10 cellular contexts compared by ENCODE assay signal in genomic region chr12:3122841-3123678, GRCh38. TPM values are rescaled to one million over a fixed set of nuclear protein-coding genes. Genes with fewer than 3 reads are reported as not detected.
A peak's percentile ranks its signal among the peaks of the same experiment; 100 is the strongest.
DNase-seq lines count a peak whose midpoint lies in the region; ATAC-seq and TF ChIP-seq lines count a peak whose summit lies in the region.
"Had no signal": no experiment of that assay in that cellular context is flagged by ENCODE, and none has a peak within 500 bp of the region (broad histone marks: within the 10 kb centered on the region; RNA-seq: fewer than 3 reads in every experiment).

No MANE protein-coding gene starts in this region.

- no peak for ATAC-seq in HG03354 (IDR thresholded peaks at IDR 0.05; ENCODE audit: poor library complexity, severe bottlenecking, unreplicated experiment)
- no peak for ATAC-seq in GM21367 (IDR thresholded peaks at IDR 0.05; ENCODE audit: unreplicated experiment)

- peak; percentile 35 for TF ChIP-seq CTCF in fibroblast of villous mesenchyme (IDR thresholded peaks at IDR 0.05; ENCODE audit: insufficient read depth, low read depth, low read length)

- no peak overlapping the region for H3K4me3 ChIP-seq in fibroblast of villous mesenchyme (ENCODE audit: low read depth, low read length)

- DNase-seq in ELR (ENCODE audit: low read depth), result peak; percentile 92
- DNase-seq in T1000 (lab: John Stamatoyannopoulos, UW), result peak; percentile 70
- peak; percentile 64 for DNase-seq in fibroblast of villous mesenchyme (ENCODE audit: low read depth)
- peak; percentile 93 for DNase-seq in pulmonary artery endothelial cell (ENCODE audit: low read depth, low spot score)
- DNase-seq in HT-29 (ENCODE audit: low spot score), result no peak
- no peak for DNase-seq in superior temporal gyrus (ENCODE audit: extremely low spot score)
- DNase-seq: glutamatergic neuron, NCI-H510A treated with DMSO at 0.1 percent for 48 hours had no signal

RNA-seq across cellular contexts. Expression of gene TSPAN9, which starts 45.9 kb away (rescaled TPM):
- 41.6 and 76.0 TPM in 2 replicates for total RNA-seq in fibroblast of villous mesenchyme
- total RNA-seq in pulmonary artery endothelial cell, result 65.0 and 67.0 TPM in 2 replicates
- 11.3 and 12.0 TPM in 2 replicates for total RNA-seq in HT-29 (2014; rRNA removed; shearing (Covaris generic))

Comparison
In these comparisons a context has a peak if more than half of its experiments do, and no peak if none do; other contexts are left out.
1. DNase-seq: peak in ELR (single experiment), T1000 (single experiment), fibroblast of villous mesenchyme (single experiment) and pulmonary artery endothelial cell (single experiment); none in HT-29 (single experiment) and superior temporal gyrus (single experiment).